In genomic region chr17:67441052-67441738, GRCh38 we compare ENCODE assay signal across 8 cellular contexts.
DNase-seq lines count a peak whose midpoint lies in the region; ATAC-seq, FAIRE-seq and TF ChIP-seq lines count a peak whose summit lies in the region.

No MANE protein-coding gene starts in this region.

- H3K4me2 ChIP-seq in skeletal muscle satellite cell (ENCODE audit: low read length), result peak overlapping the region; percentile 81

- no peaks in the 10 kb centered on the region for H3K36me3 ChIP-seq in skeletal muscle satellite cell (ENCODE audit: insufficient read depth, low read length)

- FAIRE-seq in D721Med (lab: Jason Lieb, UNC), result no peak

- H3K9me3 ChIP-seq in skeletal muscle satellite cell (replicated peaks; ENCODE audit: low read length), result no peaks in the 10 kb centered on the region

- H3K4me3 ChIP-seq in skeletal muscle satellite cell (ENCODE audit: low read length), result peak overlapping the region; percentile 61

- no peak for TF ChIP-seq CTCF in foreskin keratinocyte (conservative IDR thresholded peaks at IDR 0.05)
- no peak for TF ChIP-seq CTCF in D721Med (IDR thresholded peaks at IDR 0.05; ENCODE audit: insufficient read depth, missing control alignments)

- H3K27ac ChIP-seq in foreskin keratinocyte, result peak overlapping the region; percentile 37

- peak; percentile 76 for ATAC-seq in foreskin keratinocyte
- no peak for ATAC-seq in HG03439 (IDR thresholded peaks at IDR 0.05; ENCODE audit: unreplicated experiment)

- H3K4me1 ChIP-seq in foreskin keratinocyte (peaks cover 17% of the 10 kb centered on the region), skeletal muscle satellite cell (ENCODE audit: control insufficient read depth, insufficient read depth, low read length) (peaks cover 33% of the 10 kb centered on the region)

- H3K27me3 ChIP-seq in foreskin keratinocyte, result no peaks in the 10 kb centered on the region
- H3K27me3 ChIP-seq in skeletal muscle satellite cell (ENCODE audit: control insufficient read depth, insufficient read depth, low read length), result no peaks in the 10 kb centered on the region

- peak overlapping the region; percentile 72 for H3K9ac ChIP-seq in skeletal muscle satellite cell (ENCODE audit: low read depth, low read length)

- DNase-seq in DMS53 treated with DMSO at 0.1 percent for 48 hours (lab: John Stamatoyannopoulos, UW; ENCODE audit: unreplicated experiment) (peak; percentile 97), NK-92 (lab: John Stamatoyannopoulos, UW; ENCODE audit: unreplicated experiment) (peak; percentile 45), activated T-cell treated with anti-CD3 and anti-CD28 coated beads for 24 hours (ENCODE audit: low read depth) (peak; percentile 58), foreskin keratinocyte (no peak), SW480 (ENCODE audit: low spot score) (no peak), D721Med (ENCODE audit: insufficient read length, low spot score) (no peak)

Comparison
In these comparisons a context has a peak if more than half of its experiments do, and no peak if none do; other contexts are left out.
1. DNase-seq: peak in DMS53 treated with DMSO at 0.1 percent for 48 hours (single experiment), NK-92 (single experiment) and activated T-cell treated with anti-CD3 and anti-CD28 coated beads for 24 hours (single experiment); none in foreskin keratinocyte (0 of 2), SW480 (single experiment) and D721Med (single experiment).